24 cellular contexts compared by ENCODE assay signal in the genomic region with DNA sequence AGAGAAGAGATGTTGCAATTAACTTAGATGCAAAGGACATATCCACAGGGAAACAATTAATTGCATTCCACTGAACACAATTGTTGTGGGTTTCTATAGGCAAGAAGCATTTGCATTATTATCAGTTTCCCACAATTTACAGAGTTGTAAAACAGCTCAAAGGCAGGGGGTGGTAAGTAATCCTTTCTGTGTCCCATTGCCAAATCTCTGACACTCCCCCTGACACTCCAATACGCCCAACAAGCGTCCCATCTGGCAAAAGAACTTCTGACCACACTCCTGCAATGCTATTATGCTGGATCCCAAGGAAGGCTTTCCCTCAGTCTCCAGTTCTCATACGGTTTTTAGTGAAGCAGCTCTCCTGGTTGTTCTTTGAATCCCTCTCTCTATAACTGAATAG.
DNase-seq lines count a peak whose midpoint lies in the region; ATAC-seq and TF ChIP-seq lines count a peak whose summit lies in the region.
"Had no signal": no experiment of that assay in that cellular context is flagged by ENCODE, and none has a peak within 500 bp of the region (broad histone marks: within the 10 kb centered on the region; RNA-seq: fewer than 3 reads in every experiment).

No MANE protein-coding gene starts in this region.

- intact Hi-C loops in activated CD4-positive, alpha-beta T cell treated with anti-CD3 and anti-CD28 coated beads, Interleukin-2, amount 10 ng/mL, durations not matched to agents 24 days and 14 days (cut with micrococcal nuclease), result no loop called here
- intact Hi-C loops in body of pancreas (cut with DNase I), result no loop called here
- intact Hi-C loops in OCI-LY7 (cut with micrococcal nuclease; ENCODE audit: unreplicated experiment), result no loop called here

- CTCF ChIA-PET in OCI-LY7 (lab: Charles Lee; ENCODE audit: unreplicated experiment), result no interaction called here

- H3K27me3 ChIP-seq in endodermal cell (ENCODE audit: control insufficient read depth, insufficient read depth, low read length, poor library complexity, severe bottlenecking) (no peaks in the 10 kb centered on the region), body of pancreas (no peaks in the 10 kb centered on the region)
- H3K27me3 ChIP-seq: BLaER1 treated with 17β-estradiol and CSF1 and Interleukin-3, amounts not matched to agents 10 nM and 100 nM; Peyer's patch; SJCRH30 had no signal

- no peak overlapping the region for H3K9ac ChIP-seq in endodermal cell (ENCODE audit: extremely low read depth, low read length, poor library complexity, severe bottlenecking)
- H3K9ac ChIP-seq: BLaER1 treated with 17β-estradiol and CSF1 and Interleukin-3, amounts not matched to agents 10 nM and 100 nM; GM23248; KMS-11 had no signal

- H3K27ac ChIP-seq in endodermal cell (ENCODE audit: low read depth, low read length) (no peak overlapping the region), body of pancreas (no peak overlapping the region), OCI-LY7 (ENCODE audit: low read depth, low read length, poor library complexity, severe bottlenecking) (no peak overlapping the region)
- H3K27ac ChIP-seq: BLaER1 treated with 17β-estradiol and CSF1 and Interleukin-3, amounts not matched to agents 10 nM and 100 nM; GM23248; KMS-11; Peyer's patch; SJCRH30 had no signal

- no TSS peak for BruUV-seq in OCI-LY7 (replicated peaks; lab: Mats Ljungman, UMichigan)

- H3K9me3 Mint-ChIP-seq in activated CD4-positive, alpha-beta T cell treated with anti-CD3 and anti-CD28 coated beads, Interleukin-2, amount 10 ng/mL, durations not matched to agents 24 days and 14 days, result no peaks in the 10 kb centered on the region
- H3K9me3 Mint-ChIP-seq in endodermal cell (peaks cover 14% of the 10 kb centered on the region), nephron (peaks cover 8% of the 10 kb centered on the region)

- H3K4me3 ChIP-seq in endodermal cell (ENCODE audit: low read length) (no peak overlapping the region), body of pancreas (no peak overlapping the region), OCI-LY7 (ENCODE audit: low read depth, low read length, poor library complexity, severe bottlenecking) (no peak overlapping the region)
- H3K4me3 ChIP-seq: BLaER1 treated with 17β-estradiol and CSF1 and Interleukin-3, amounts not matched to agents 10 nM and 100 nM; GM23248; Peyer's patch; SJCRH30 had no signal

- no peaks in the 10 kb centered on the region for H3K9me3 ChIP-seq in endodermal cell (ENCODE audit: control insufficient read depth, low read length)
- H3K9me3 ChIP-seq in body of pancreas, result no peaks in the 10 kb centered on the region
- no peaks in the 10 kb centered on the region for H3K9me3 ChIP-seq in OCI-LY7 (ENCODE audit: low read length)
- H3K9me3 ChIP-seq: Caco-2, Peyer's patch, SJCRH30 had no signal

- H2AFZ ChIP-seq in OCI-LY7 (ENCODE audit: low read length), result no peak overlapping the region
- H2AFZ ChIP-seq: GM23248 had no signal

- POLR2A ChIA-PET in OCI-LY7 (lab: Charles Lee), result interaction anchor here (0.6 kb wide), 1 partner anchor 125 kb away, joined by 3 read pairs; no protein-coding TSS in a partner anchor

- 43 to 44% methylated on average over 3 of the region's 3 CpGs for WGBS in endodermal cell (ENCODE audit: insufficient coverage in 1 of 2, insufficient read length in 1 of 2), 2 experiments
- 51 to 62% methylated on average over 3 of the region's 3 CpGs for whole genome bisulfite sequencing in body of pancreas, 2 donors

- no peaks in the 10 kb centered on the region for H3K4me1 Mint-ChIP-seq in activated CD4-positive, alpha-beta T cell treated with anti-CD3 and anti-CD28 coated beads, Interleukin-2, amount 10 ng/mL, durations not matched to agents 24 days and 14 days
- peaks cover 14% of the 10 kb centered on the region for H3K4me1 Mint-ChIP-seq in endodermal cell
- H3K4me1 Mint-ChIP-seq in nephron, result peaks cover 27% of the 10 kb centered on the region
- H3K4me1 Mint-ChIP-seq: CD4-positive, alpha-beta memory T cell had no signal

- peaks cover 4% of the 10 kb centered on the region for H3K4me1 ChIP-seq in endodermal cell (ENCODE audit: control insufficient read depth, insufficient read depth, low read length)
- H3K4me1 ChIP-seq in body of pancreas, result no peaks in the 10 kb centered on the region
- no peaks in the 10 kb centered on the region for H3K4me1 ChIP-seq in OCI-LY7 (ENCODE audit: insufficient read depth, low read length, poor library complexity, severe bottlenecking)
- H3K4me1 ChIP-seq: BLaER1 treated with 17β-estradiol and CSF1 and Interleukin-3, amounts not matched to agents 10 nM and 100 nM; Caco-2; Peyer's patch; SJCRH30 had no signal

- no peak for ATAC-seq in body of pancreas

- no peaks in the 10 kb centered on the region for H3K36me3 ChIP-seq in endodermal cell (ENCODE audit: control insufficient read depth, insufficient read depth, low read length)
- no peaks in the 10 kb centered on the region for H3K36me3 ChIP-seq in body of pancreas (replicated peaks in 1 of 2; ENCODE audit: insufficient read depth in 1 of 2, low read depth in 2 of 2)
- no peaks in the 10 kb centered on the region for H3K36me3 ChIP-seq in OCI-LY7 (ENCODE audit: insufficient read depth, low read length)
- H3K36me3 ChIP-seq: BLaER1 treated with 17β-estradiol and CSF1 and Interleukin-3, amounts not matched to agents 10 nM and 100 nM; Peyer's patch; SJCRH30 had no signal

- no peak overlapping the region for H3K4me2 ChIP-seq in OCI-LY7 (ENCODE audit: low read length)
- H3K4me2 ChIP-seq: BLaER1 treated with 17β-estradiol and CSF1 and Interleukin-3, amounts not matched to agents 10 nM and 100 nM; KMS-11 had no signal

- TF ChIP-seq POLR2A in body of pancreas (IDR thresholded peaks at IDR 0.05), result no peak

- no peak overlapping the region for H3K4me3 Mint-ChIP-seq in activated CD4-positive, alpha-beta T cell treated with anti-CD3 and anti-CD28 coated beads, Interleukin-2, amount 10 ng/mL, durations not matched to agents 24 days and 14 days
- no peak overlapping the region for H3K4me3 Mint-ChIP-seq in endodermal cell
- H3K4me3 Mint-ChIP-seq in nephron, result no peak overlapping the region
- H3K4me3 Mint-ChIP-seq: CD4-positive, alpha-beta memory T cell had no signal

- no peak overlapping the region for H3K27ac Mint-ChIP-seq in activated CD4-positive, alpha-beta T cell treated with anti-CD3 and anti-CD28 coated beads, Interleukin-2, amount 10 ng/mL, durations not matched to agents 24 days and 14 days
- H3K27ac Mint-ChIP-seq in endodermal cell (peak overlapping the region; percentile 11), nephron (peak overlapping the region in 2 of 3 experiments; percentile 30 to 41)
- H3K27ac Mint-ChIP-seq: CD4-positive, alpha-beta memory T cell had no signal

- H4K20me1 ChIP-seq in OCI-LY7 (ENCODE audit: insufficient read depth, low read length), result no peaks in the 10 kb centered on the region
- H4K20me1 ChIP-seq: BLaER1 treated with 17β-estradiol and CSF1 and Interleukin-3, amounts not matched to agents 10 nM and 100 nM had no signal

- H3K27me3 Mint-ChIP-seq in activated CD4-positive, alpha-beta T cell treated with anti-CD3 and anti-CD28 coated beads, Interleukin-2, amount 10 ng/mL, durations not matched to agents 24 days and 14 days, result no peaks in the 10 kb centered on the region
- H3K27me3 Mint-ChIP-seq in endodermal cell (ENCODE audit: insufficient read depth) (no peaks in the 10 kb centered on the region), nephron (ENCODE audit: low read depth) (peaks cover 15% of the 10 kb centered on the region)

- H3K79me2 ChIP-seq in OCI-LY7 (ENCODE audit: insufficient read depth, low read depth, low read length), result no peaks in the 10 kb centered on the region

- peak; percentile 36 for DNase-seq in activated CD4-positive, alpha-beta T cell treated with anti-CD3 and anti-CD28 coated beads, Interleukin-2, amount 10 ng/mL, durations not matched to agents 24 days and 14 days
- no peak for DNase-seq in activated CD4-positive, alpha-beta T cell treated with anti-CD3 and anti-CD28 coated beads for 48 hours
- DNase-seq in endodermal cell (no peak), body of pancreas (no peak), GM03348 (ENCODE audit: low spot score) (no peak), foreskin melanocyte (no peak), OCI-LY7 (ENCODE audit: low spot score) (no peak)
- DNase-seq: 8988T; Caco-2; CD4-positive, alpha-beta memory T cell; DMS153; GM23248; IMR-90; NCI-H1092 treated with DMSO at 0.1 percent for 48 hours; NCI-H1436 treated with DMSO at 0.1 percent for 48 hours; NCI-H1930; NCI-H2227 treated with DMSO at 0.1 percent for 48 hours; NCI-H510A; NCI-H774; Peyer's patch; SJCRH30 had no signal

- H3K36me3 Mint-ChIP-seq in activated CD4-positive, alpha-beta T cell treated with anti-CD3 and anti-CD28 coated beads, Interleukin-2, amount 10 ng/mL, durations not matched to agents 24 days and 14 days (ENCODE audit: low read depth), result no peaks in the 10 kb centered on the region
- H3K36me3 Mint-ChIP-seq in endodermal cell (ENCODE audit: low read depth), result no peaks in the 10 kb centered on the region
- no peaks in the 10 kb centered on the region for H3K36me3 Mint-ChIP-seq in nephron (ENCODE audit: low read depth)
- H3K36me3 Mint-ChIP-seq: CD4-positive, alpha-beta memory T cell had no signal

- TF ChIP-seq CTCF in endodermal cell (conservative IDR thresholded peaks at IDR 0.05), result no peak
- no peak for TF ChIP-seq CTCF in nephron (IDR thresholded peaks at IDR 0.05; ENCODE audit: unreplicated experiment in 3 of 3)
- TF ChIP-seq CTCF in body of pancreas (IDR thresholded peaks at IDR 0.05), result no peak
- no peak for TF ChIP-seq CTCF in OCI-LY7 (conservative IDR thresholded peaks at IDR 0.05; ENCODE audit: low read length)

- H3K9me2 ChIP-seq in OCI-LY7 (ENCODE audit: insufficient read depth, low read length), result no peaks in the 10 kb centered on the region
